Comparison of ENCODE assay signal across 9 cellular contexts in genomic region chr18:31658670-31659573, GRCh38. TPM values are rescaled to one million over a fixed set of nuclear protein-coding genes. Genes with fewer than 3 reads are reported as not detected.
DNase-seq lines count a peak whose midpoint lies in the region; ATAC-seq, FAIRE-seq and TF ChIP-seq lines count a peak whose summit lies in the region.
"Had no signal": no experiment of that assay in that cellular context is flagged by ENCODE, and none has a peak within 500 bp of the region (broad histone marks: within the 10 kb centered on the region; RNA-seq: fewer than 3 reads in every experiment).

No MANE protein-coding gene starts in this region.

- TF ChIP-seq POLR2A in GM12892 (IDR thresholded peaks at IDR 0.05; ENCODE audit: low read depth, low read length): no peak; the same call in 1 of the 2 replicates
- no peak for TF ChIP-seq POLR2A in gastroesophageal sphincter (IDR thresholded peaks at IDR 0.05)

- no peak overlapping the region for H3K4me3 Mint-ChIP-seq in chondrocyte (ENCODE audit: unreplicated experiment)

- TF ChIP-seq CTCF in colonic mucosa (IDR thresholded peaks at IDR 0.05) (no peak), gastroesophageal sphincter (IDR thresholded peaks at IDR 0.05) (no peak), chondrocyte (IDR thresholded peaks at IDR 0.05) (no peak)

- DNase-seq in GM12892 (ENCODE audit: insufficient read length) (no peak), colonic mucosa (no peak), SK-N-DZ (ENCODE audit: low spot score) (no peak), H7 (no peak), chondrocyte (ENCODE audit: low spot score) (no peak)

- H3K4me1 Mint-ChIP-seq in chondrocyte (ENCODE audit: low read depth): peaks cover 9% of the 10 kb centered on the region

- H3K27me3 ChIP-seq in colonic mucosa: no peaks in the 10 kb centered on the region
- no peaks in the 10 kb centered on the region for H3K27me3 ChIP-seq in gastroesophageal sphincter
- H3K27me3 ChIP-seq in H7 (ENCODE audit: control insufficient read depth, insufficient read depth, low read length): no peaks in the 10 kb centered on the region

- H3K9me3 ChIP-seq in colonic mucosa (no peaks in the 10 kb centered on the region), gastroesophageal sphincter (no peaks in the 10 kb centered on the region)

- no peak overlapping the region for H3K27ac Mint-ChIP-seq in chondrocyte (ENCODE audit: unreplicated experiment)

- TF ChIP-seq EP300 in gastroesophageal sphincter (IDR thresholded peaks at IDR 0.05): no peak

- FAIRE-seq in GM12892 (lab: Jason Lieb, UNC): peak; percentile 96
- FAIRE-seq: bronchial epithelial cell had no signal

- no peak overlapping the region for H3K9ac ChIP-seq in colonic mucosa (ENCODE audit: low read depth in 2 of 2, low read length in 2 of 2)

- H3K27ac ChIP-seq in colonic mucosa: peak overlapping the region; percentile 58
- H3K27ac ChIP-seq in gastroesophageal sphincter: no peak overlapping the region

- WGBS in gastroesophageal sphincter (ENCODE audit: low coverage in 1 of 2), 2 donors: 44 to 73% methylated on average over 3 to 10 of the region's 10 CpGs

- peaks cover 3% of the 10 kb centered on the region for H3K36me3 Mint-ChIP-seq in chondrocyte (ENCODE audit: low read depth)

- H3K4me3 ChIP-seq in colonic mucosa: no peak overlapping the region
- H3K4me3 ChIP-seq in gastroesophageal sphincter: no peak overlapping the region
- H3K4me3 ChIP-seq in H7 (ENCODE audit: insufficient read depth, low read depth, low read length): no peak overlapping the region

- intact Hi-C loops in colonic mucosa (cut with DNase I): no loop called here

- peaks cover 9% of the 10 kb centered on the region for H3K9me3 Mint-ChIP-seq in chondrocyte (ENCODE audit: low read depth)

- H3K36me3 ChIP-seq in colonic mucosa (no peaks in the 10 kb centered on the region), gastroesophageal sphincter (no peaks in the 10 kb centered on the region), H7 (replicated peaks; ENCODE audit: control insufficient read depth, insufficient read depth, low read length) (no peaks in the 10 kb centered on the region)

- no peaks in the 10 kb centered on the region for H3K4me1 ChIP-seq in colonic mucosa
- no peaks in the 10 kb centered on the region for H3K4me1 ChIP-seq in gastroesophageal sphincter

- H3K27me3 Mint-ChIP-seq in chondrocyte (ENCODE audit: low read depth): no peaks in the 10 kb centered on the region

- peak; percentile 69 for ATAC-seq in GM21447 (IDR thresholded peaks at IDR 0.05; ENCODE audit: unreplicated experiment)
- peak; percentile 57 for ATAC-seq in HG03565 (IDR thresholded peaks at IDR 0.05; ENCODE audit: unreplicated experiment)
- ATAC-seq in gastroesophageal sphincter: no peak

RNA-seq across cellular contexts. Expression of gene B4GALT6, which starts 25.5 kb away (rescaled TPM):
- 26.6 TPM for polyA plus RNA-seq in GM12892 (2012; ENCODE audit: missing spikeins)
- total RNA-seq in colonic mucosa: 1 to 10 TPM; 5.7 to 7.5 TPM
- 10 to 100 TPM in 1 of 4 donors, 1 to 10 TPM in 3; 3.0 to 12.0 (median 5.8) TPM for total RNA-seq in gastroesophageal sphincter
- polyA plus RNA-seq in SK-N-DZ (2014; cell fraction: cytosol; rRNA removed): 6.1 TPM in 2 replicates
- polyA plus RNA-seq in SK-N-DZ (2014; cell fraction: nucleus; rRNA removed): 10.8 and 29.8 TPM in 2 replicates
- total RNA-seq in H7 (2014; rRNA removed; shearing (Covaris generic)): 15.3 and 25.4 TPM in 2 replicates
- total RNA-seq in chondrocyte: 9.8 to 23.3 TPM (median 12.2 TPM) in 3 replicates
